8 cellular contexts compared by ENCODE assay signal in genomic region chr19:18192673-18193387, GRCh38. TPM values are rescaled to one million over a fixed set of nuclear protein-coding genes. Genes with fewer than 3 reads are reported as not detected.
DNase-seq lines count a peak whose midpoint lies in the region; ATAC-seq and TF ChIP-seq lines count a peak whose summit lies in the region.

MPV17L2 (plus strand) TSS chr19:18193218; CDS start chr19:18193282, 64 bp downstream.

- H3K36me3 ChIP-seq in BJ (ENCODE audit: control insufficient read depth, insufficient read depth, low read length), result peaks cover 8% of the 10 kb centered on the region; the same call in 1 of the 2 replicates

- CTCF ChIA-PET in BJ (lab: Yijun Ruan, JAX), result interaction anchor here (0.6 to 2.8 kb wide), 19 partner anchors 12 to 226 kb away, joined by 3 to 49 read pairs (median 4); no protein-coding TSS in a partner anchor

- POLR2A ChIA-PET in BJ (lab: Charles Lee), result interaction anchor here (0.6 kb wide), 2 partner anchors 136 to 257 kb away, joined by 4 read pairs; no protein-coding TSS in a partner anchor

- H3K4me3 ChIP-seq in BJ (ENCODE audit: low read depth, low read length), result peak within 1 kb of the TSS; percentile 87

- TF ChIP-seq CTCF in BJ (IDR thresholded peaks at IDR 0.05; ENCODE audit: insufficient read depth, low read depth, low read length), result no peak

- DNase-seq in BJ (ENCODE audit: low read depth) (peak; percentile 100), NCI-H69 (lab: John Stamatoyannopoulos, UW) (peak; percentile 100), cortex of kidney (lab: John Stamatoyannopoulos, UW) (peak; percentile 100), left colon (peak; percentile 99 to 100)
- DNase-seq in activated CD4-positive, alpha-beta T cell treated with anti-CD3 and anti-CD28 coated beads, Interleukin-2, amount 50 U/mL, for 1 hour, result peak; percentile 97
- peak; percentile 99 for DNase-seq in stimulated activated CD4-positive, alpha-beta T cell treated with anti-CD3 and anti-CD28 coated beads, Interleukin-1b, Interleukin-23, amount 100 ng/mL, for 48 hours

- ATAC-seq in GM19328 (IDR thresholded peaks at IDR 0.05; ENCODE audit: unreplicated experiment) (peak; percentile 92), HG03520 (IDR thresholded peaks at IDR 0.05; ENCODE audit: unreplicated experiment) (peak; percentile 81), left colon (peak; percentile 84)

- no peaks in the 10 kb centered on the region for H3K27me3 ChIP-seq in BJ (ENCODE audit: control insufficient read depth, insufficient read depth, low read length)

- intact Hi-C loops in left colon (cut with DNase I, micrococcal nuclease), result no loop called here

RNA-seq across cellular contexts. Expression of gene MPV17L2, which starts in this region (rescaled TPM):
- 13.3 and 25.0 TPM in 2 replicates for polyA plus RNA-seq in BJ (2011; rRNA removed)
- 12.3 and 15.1 TPM in 2 replicates for polyA minus RNA-seq in BJ (2011; rRNA and poly(A)+ RNA removed)
- total RNA-seq in left colon, result 10 to 100 TPM in 1 of 2 donors, 1 to 10 TPM in 1; 9.9 to 15.4 TPM

Comparison
In these comparisons a context has a peak if more than half of its experiments do, and no peak if none do; other contexts are left out.
1. Peak in every context shown above with its lines: DNase-seq, ATAC-seq and H3K4me3 ChIP-seq.